Comparison of ENCODE assay signal across 1 cellular context in the genomic region with DNA sequence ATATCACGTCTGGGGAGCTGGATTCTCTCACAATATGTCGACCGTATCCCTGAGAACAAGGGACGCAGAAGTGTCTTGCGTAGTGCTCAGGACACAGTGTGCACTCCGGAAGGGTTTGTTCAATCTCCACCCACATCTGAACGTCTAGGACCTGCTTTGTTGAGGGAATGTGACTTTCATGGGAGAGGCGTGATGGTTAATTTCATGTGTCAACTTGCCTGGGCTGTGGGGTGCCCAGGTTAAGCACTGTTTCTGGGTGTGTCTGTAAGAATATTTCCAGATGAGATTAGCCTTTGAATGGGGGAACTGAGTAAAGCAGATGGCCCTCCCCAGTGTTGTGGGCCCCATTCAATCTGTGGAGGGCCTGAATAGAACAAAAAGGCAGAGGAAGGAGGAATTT.
TF ChIP-seq lines count a peak whose summit lies in the region.

No MANE protein-coding gene starts in this region.

TF ChIP-seq in GM12878, 131 proteins besides CTCF, POLR2A, EP300 and RAD21 (continued from another document):
- TF ChIP-seq, protein P1, sequence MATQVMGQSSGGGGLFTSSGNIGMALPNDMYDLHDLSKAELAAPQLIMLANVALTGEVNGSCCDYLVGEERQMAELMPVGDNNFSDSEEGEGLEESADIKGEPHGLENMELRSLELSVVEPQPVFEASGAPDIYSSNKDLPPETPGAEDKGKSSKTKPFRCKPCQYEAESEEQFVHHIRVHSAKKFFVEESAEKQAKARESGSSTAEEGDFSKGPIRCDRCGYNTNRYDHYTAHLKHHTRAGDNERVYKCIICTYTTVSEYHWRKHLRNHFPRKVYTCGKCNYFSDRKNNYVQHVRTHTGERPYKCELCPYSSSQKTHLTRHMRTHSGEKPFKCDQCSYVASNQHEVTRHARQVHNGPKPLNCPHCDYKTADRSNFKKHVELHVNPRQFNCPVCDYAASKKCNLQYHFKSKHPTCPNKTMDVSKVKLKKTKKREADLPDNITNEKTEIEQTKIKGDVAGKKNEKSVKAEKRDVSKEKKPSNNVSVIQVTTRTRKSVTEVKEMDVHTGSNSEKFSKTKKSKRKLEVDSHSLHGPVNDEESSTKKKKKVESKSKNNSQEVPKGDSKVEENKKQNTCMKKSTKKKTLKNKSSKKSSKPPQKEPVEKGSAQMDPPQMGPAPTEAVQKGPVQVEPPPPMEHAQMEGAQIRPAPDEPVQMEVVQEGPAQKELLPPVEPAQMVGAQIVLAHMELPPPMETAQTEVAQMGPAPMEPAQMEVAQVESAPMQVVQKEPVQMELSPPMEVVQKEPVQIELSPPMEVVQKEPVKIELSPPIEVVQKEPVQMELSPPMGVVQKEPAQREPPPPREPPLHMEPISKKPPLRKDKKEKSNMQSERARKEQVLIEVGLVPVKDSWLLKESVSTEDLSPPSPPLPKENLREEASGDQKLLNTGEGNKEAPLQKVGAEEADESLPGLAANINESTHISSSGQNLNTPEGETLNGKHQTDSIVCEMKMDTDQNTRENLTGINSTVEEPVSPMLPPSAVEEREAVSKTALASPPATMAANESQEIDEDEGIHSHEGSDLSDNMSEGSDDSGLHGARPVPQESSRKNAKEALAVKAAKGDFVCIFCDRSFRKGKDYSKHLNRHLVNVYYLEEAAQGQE (IDR thresholded peaks at IDR 0.05; ENCODE audit: low read depth, low read length) = no peak
- TF ChIP-seq JUNB (IDR thresholded peaks at IDR 0.05) (no peak), TCF12 (IDR thresholded peaks at IDR 0.05; ENCODE audit: low read depth, low read length) (no peak), ZNF622 (IDR thresholded peaks at IDR 0.05) (no peak), NR2C2 (IDR thresholded peaks at IDR 0.05; ENCODE audit: borderline replicate concordance, control insufficient read depth, insufficient read length, low read depth) (no peak), SP1 (IDR thresholded peaks at IDR 0.05; ENCODE audit: low read depth, low read length) (no peak), RFX5 (IDR thresholded peaks at IDR 0.05; ENCODE audit: low read depth, low read length) (no peak), POLR2AphosphoS5 (IDR thresholded peaks at IDR 0.05; ENCODE audit: low read length) (no peak)
- TF ChIP-seq, protein P2, sequence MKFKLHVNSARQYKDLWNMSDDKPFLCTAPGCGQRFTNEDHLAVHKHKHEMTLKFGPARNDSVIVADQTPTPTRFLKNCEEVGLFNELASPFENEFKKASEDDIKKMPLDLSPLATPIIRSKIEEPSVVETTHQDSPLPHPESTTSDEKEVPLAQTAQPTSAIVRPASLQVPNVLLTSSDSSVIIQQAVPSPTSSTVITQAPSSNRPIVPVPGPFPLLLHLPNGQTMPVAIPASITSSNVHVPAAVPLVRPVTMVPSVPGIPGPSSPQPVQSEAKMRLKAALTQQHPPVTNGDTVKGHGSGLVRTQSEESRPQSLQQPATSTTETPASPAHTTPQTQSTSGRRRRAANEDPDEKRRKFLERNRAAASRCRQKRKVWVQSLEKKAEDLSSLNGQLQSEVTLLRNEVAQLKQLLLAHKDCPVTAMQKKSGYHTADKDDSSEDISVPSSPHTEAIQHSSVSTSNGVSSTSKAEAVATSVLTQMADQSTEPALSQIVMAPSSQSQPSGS (IDR thresholded peaks at IDR 0.05; ENCODE audit: low read length) = no peak
